Comparison of ENCODE assay signal across 1 cellular context in the genomic region with DNA sequence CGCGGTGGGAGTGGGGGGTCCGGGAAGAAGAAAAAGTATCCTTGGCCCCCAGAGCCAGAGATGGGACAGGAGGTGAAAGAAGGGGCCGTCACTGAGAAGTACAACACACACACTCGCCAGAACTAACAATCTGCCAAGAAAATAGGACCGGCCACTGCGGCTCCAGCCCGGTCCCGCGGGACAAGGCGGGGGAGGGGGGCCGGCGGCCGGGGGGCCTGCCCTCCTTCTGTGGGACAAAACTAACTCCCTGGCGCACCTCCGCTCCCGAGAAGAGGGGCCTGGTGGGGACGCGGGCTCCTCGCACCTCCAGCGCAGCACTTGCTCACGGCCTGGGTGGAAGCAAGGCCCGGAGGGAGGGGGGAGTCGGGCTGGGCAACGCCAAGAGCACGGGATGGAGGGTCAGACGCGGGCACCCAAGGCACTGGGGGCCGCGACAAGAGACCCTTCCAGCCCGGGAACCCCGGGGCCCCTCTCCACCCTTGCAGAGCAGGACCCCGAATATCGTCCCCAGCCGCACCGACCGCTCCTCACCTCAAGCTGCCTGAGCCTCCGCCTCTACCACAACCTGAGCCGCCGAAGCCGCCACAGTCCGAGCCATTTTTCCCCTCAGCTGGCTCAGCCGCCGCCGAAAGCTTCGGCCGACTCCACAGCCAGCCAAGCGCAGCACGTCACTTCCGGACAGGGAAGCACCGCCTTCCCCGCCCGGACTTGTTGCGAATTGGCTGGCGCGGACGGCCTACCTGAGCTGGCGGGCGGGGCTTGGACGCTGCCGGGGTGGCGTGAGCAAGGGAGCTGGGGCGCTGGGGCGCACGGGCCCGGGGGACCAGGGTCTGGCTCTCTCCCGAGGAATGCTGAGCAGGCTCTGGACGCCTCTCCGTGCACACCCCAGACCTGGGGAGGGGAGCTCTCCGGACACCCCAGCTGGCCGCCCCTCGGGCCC.
TF ChIP-seq lines count a peak whose summit lies in the region.

A gene with protein sequence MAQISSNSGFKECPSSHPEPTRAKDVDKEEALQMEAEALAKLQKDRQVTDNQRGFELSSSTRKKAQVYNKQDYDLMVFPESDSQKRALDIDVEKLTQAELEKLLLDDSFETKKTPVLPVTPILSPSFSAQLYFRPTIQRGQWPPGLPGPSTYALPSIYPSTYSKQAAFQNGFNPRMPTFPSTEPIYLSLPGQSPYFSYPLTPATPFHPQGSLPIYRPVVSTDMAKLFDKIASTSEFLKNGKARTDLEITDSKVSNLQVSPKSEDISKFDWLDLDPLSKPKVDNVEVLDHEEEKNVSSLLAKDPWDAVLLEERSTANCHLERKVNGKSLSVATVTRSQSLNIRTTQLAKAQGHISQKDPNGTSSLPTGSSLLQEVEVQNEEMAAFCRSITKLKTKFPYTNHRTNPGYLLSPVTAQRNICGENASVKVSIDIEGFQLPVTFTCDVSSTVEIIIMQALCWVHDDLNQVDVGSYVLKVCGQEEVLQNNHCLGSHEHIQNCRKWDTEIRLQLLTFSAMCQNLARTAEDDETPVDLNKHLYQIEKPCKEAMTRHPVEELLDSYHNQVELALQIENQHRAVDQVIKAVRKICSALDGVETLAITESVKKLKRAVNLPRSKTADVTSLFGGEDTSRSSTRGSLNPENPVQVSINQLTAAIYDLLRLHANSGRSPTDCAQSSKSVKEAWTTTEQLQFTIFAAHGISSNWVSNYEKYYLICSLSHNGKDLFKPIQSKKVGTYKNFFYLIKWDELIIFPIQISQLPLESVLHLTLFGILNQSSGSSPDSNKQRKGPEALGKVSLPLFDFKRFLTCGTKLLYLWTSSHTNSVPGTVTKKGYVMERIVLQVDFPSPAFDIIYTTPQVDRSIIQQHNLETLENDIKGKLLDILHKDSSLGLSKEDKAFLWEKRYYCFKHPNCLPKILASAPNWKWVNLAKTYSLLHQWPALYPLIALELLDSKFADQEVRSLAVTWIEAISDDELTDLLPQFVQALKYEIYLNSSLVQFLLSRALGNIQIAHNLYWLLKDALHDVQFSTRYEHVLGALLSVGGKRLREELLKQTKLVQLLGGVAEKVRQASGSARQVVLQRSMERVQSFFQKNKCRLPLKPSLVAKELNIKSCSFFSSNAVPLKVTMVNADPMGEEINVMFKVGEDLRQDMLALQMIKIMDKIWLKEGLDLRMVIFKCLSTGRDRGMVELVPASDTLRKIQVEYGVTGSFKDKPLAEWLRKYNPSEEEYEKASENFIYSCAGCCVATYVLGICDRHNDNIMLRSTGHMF (N-terminal part only) (minus strand): TSS at position 670 of the 940 bp plus-strand sequence. CDS start 38,245 bp downstream, outside the sequence.

TF ChIP-seq in HepG2, 621 proteins besides CTCF, POLR2A, EP300 and RAD21 (continues in another document):
- TF ChIP-seq CAMTA2 (CRISPR knock-in tag; IDR thresholded peaks at IDR 0.05; ENCODE audit: borderline replicate concordance): 0 out of 2 replicates have a peak, but pooled peaks have one; percentile 37
- TF ChIP-seq SNAPC2 (CRISPR knock-in tag; IDR thresholded peaks at IDR 0.05): peak; percentile 77
- 0 out of 2 replicates have a peak, but pooled peaks have one; percentile 39 for TF ChIP-seq ZNF235 (CRISPR knock-in tag; IDR thresholded peaks at IDR 0.05; ENCODE audit: borderline replicate concordance)
- TF ChIP-seq, protein P1, sequence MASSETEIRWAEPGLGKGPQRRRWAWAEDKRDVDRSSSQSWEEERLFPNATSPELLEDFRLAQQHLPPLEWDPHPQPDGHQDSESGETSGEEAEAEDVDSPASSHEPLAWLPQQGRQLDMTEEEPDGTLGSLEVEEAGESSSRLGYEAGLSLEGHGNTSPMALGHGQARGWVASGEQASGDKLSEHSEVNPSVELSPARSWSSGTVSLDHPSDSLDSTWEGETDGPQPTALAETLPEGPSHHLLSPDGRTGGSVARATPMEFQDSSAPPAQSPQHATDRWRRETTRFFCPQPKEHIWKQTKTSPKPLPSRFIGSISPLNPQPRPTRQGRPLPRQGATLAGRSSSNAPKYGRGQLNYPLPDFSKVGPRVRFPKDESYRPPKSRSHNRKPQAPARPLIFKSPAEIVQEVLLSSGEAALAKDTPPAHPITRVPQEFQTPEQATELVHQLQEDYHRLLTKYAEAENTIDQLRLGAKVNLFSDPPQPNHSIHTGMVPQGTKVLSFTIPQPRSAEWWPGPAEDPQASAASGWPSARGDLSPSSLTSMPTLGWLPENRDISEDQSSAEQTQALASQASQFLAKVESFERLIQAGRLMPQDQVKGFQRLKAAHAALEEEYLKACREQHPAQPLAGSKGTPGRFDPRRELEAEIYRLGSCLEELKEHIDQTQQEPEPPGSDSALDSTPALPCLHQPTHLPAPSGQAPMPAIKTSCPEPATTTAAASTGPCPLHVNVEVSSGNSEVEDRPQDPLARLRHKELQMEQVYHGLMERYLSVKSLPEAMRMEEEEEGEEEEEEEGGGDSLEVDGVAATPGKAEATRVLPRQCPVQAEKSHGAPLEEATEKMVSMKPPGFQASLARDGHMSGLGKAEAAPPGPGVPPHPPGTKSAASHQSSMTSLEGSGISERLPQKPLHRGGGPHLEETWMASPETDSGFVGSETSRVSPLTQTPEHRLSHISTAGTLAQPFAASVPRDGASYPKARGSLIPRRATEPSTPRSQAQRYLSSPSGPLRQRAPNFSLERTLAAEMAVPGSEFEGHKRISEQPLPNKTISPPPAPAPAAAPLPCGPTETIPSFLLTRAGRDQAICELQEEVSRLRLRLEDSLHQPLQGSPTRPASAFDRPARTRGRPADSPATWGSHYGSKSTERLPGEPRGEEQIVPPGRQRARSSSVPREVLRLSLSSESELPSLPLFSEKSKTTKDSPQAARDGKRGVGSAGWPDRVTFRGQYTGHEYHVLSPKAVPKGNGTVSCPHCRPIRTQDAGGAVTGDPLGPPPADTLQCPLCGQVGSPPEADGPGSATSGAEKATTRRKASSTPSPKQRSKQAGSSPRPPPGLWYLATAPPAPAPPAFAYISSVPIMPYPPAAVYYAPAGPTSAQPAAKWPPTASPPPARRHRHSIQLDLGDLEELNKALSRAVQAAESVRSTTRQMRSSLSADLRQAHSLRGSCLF (CRISPR knock-in tag; IDR thresholded peaks at IDR 0.05; ENCODE audit: borderline replicate concordance): no peak
- TF ChIP-seq ZNF251 (CRISPR knock-in tag; IDR thresholded peaks at IDR 0.05): no peak
- TF ChIP-seq PHF21A (CRISPR knock-in tag; IDR thresholded peaks at IDR 0.05): no peak
- 0 out of 2 replicates have a peak, but pooled peaks have one; percentile 44 for TF ChIP-seq ZNF205 (CRISPR knock-in tag; IDR thresholded peaks at IDR 0.05)
- no peak for TF ChIP-seq ZNF75D (CRISPR knock-in tag; IDR thresholded peaks at IDR 0.05; ENCODE audit: borderline replicate concordance)
- no peak for TF ChIP-seq ZNF570 (CRISPR knock-in tag; IDR thresholded peaks at IDR 0.05; ENCODE audit: borderline replicate concordance)
- no peak for TF ChIP-seq ZNF713 (CRISPR knock-in tag; IDR thresholded peaks at IDR 0.05)
- TF ChIP-seq EHMT2 (IDR thresholded peaks at IDR 0.05; ENCODE audit: borderline replicate concordance, low read depth, low read length): no peak
- TF ChIP-seq ERF (CRISPR knock-in tag; IDR thresholded peaks at IDR 0.05): peak; percentile 73; the same call in 1 of the 2 replicates
- no peak for TF ChIP-seq JARID2 (CRISPR knock-in tag; IDR thresholded peaks at IDR 0.05; ENCODE audit: insufficient replicate concordance)
- TF ChIP-seq HDAC1 (CRISPR knock-in tag; IDR thresholded peaks at IDR 0.05): peak; percentile 63
- TF ChIP-seq KLF6 (CRISPR knock-in tag; IDR thresholded peaks at IDR 0.05): no peak
- TF ChIP-seq, protein P2, sequence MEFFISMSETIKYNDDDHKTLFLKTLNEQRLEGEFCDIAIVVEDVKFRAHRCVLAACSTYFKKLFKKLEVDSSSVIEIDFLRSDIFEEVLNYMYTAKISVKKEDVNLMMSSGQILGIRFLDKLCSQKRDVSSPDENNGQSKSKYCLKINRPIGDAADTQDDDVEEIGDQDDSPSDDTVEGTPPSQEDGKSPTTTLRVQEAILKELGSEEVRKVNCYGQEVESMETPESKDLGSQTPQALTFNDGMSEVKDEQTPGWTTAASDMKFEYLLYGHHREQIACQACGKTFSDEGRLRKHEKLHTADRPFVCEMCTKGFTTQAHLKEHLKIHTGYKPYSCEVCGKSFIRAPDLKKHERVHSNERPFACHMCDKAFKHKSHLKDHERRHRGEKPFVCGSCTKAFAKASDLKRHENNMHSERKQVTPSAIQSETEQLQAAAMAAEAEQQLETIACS (CRISPR knock-in tag; IDR thresholded peaks at IDR 0.05): no peak
- TF ChIP-seq, protein P3, sequence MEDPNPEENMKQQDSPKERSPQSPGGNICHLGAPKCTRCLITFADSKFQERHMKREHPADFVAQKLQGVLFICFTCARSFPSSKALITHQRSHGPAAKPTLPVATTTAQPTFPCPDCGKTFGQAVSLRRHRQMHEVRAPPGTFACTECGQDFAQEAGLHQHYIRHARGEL (CRISPR knock-in tag; IDR thresholded peaks at IDR 0.05): no peak
- TF ChIP-seq PCBP2 (optimal IDR thresholded peaks at IDR 0.05; ENCODE audit: low read depth, low read length, poor library complexity, severe bottlenecking): no peak
- TF ChIP-seq, protein P4, sequence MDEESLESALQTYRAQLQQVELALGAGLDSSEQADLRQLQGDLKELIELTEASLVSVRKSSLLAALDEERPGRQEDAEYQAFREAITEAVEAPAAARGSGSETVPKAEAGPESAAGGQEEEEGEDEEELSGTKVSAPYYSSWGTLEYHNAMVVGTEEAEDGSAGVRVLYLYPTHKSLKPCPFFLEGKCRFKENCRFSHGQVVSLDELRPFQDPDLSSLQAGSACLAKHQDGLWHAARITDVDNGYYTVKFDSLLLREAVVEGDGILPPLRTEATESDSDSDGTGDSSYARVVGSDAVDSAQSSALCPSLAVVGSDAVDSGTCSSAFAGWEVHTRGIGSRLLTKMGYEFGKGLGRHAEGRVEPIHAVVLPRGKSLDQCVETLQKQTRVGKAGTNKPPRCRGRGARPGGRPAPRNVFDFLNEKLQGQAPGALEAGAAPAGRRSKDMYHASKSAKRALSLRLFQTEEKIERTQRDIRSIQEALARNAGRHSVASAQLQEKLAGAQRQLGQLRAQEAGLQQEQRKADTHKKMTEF (CRISPR knock-in tag; IDR thresholded peaks at IDR 0.05): peak; percentile 81; the same call in 1 of the 2 replicates
- peak; percentile 80 for TF ChIP-seq GATAD1 (CRISPR knock-in tag; IDR thresholded peaks at IDR 0.05)
- peak; percentile 55; the same call in 1 of the 2 replicates for TF ChIP-seq EEA1 (CRISPR knock-in tag; IDR thresholded peaks at IDR 0.05; ENCODE audit: borderline replicate concordance)
- 0 out of 2 replicates have a peak, but pooled peaks have one; percentile 3 for TF ChIP-seq GTF3A (CRISPR knock-in tag; conservative IDR thresholded peaks at IDR 0.05)
- TF ChIP-seq SMYD3 (CRISPR knock-in tag; IDR thresholded peaks at IDR 0.05): no peak; the same call in 1 of the 2 replicates
- no peak for TF ChIP-seq RFXAP (CRISPR knock-in tag; IDR thresholded peaks at IDR 0.05; ENCODE audit: borderline replicate concordance)
- TF ChIP-seq HDAC6 (IDR thresholded peaks at IDR 0.05; ENCODE audit: low read depth, low read length): no peak
- TF ChIP-seq SIN3B (IDR thresholded peaks at IDR 0.05; ENCODE audit: low read length): no peak
- peak; percentile 18; the same call in 1 of the 2 replicates for TF ChIP-seq NAIF1 (CRISPR knock-in tag; IDR thresholded peaks at IDR 0.05; ENCODE audit: borderline replicate concordance)
- TF ChIP-seq, protein P5, sequence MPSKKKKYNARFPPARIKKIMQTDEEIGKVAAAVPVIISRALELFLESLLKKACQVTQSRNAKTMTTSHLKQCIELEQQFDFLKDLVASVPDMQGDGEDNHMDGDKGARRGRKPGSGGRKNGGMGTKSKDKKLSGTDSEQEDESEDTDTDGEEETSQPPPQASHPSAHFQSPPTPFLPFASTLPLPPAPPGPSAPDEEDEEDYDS (CRISPR knock-in tag; IDR thresholded peaks at IDR 0.05): peak; percentile 88
- peak; percentile 72; the same call in 1 of the 2 replicates for TF ChIP-seq ZNF749 (CRISPR knock-in tag; IDR thresholded peaks at IDR 0.05; ENCODE audit: borderline replicate concordance)
- TF ChIP-seq, protein P6, sequence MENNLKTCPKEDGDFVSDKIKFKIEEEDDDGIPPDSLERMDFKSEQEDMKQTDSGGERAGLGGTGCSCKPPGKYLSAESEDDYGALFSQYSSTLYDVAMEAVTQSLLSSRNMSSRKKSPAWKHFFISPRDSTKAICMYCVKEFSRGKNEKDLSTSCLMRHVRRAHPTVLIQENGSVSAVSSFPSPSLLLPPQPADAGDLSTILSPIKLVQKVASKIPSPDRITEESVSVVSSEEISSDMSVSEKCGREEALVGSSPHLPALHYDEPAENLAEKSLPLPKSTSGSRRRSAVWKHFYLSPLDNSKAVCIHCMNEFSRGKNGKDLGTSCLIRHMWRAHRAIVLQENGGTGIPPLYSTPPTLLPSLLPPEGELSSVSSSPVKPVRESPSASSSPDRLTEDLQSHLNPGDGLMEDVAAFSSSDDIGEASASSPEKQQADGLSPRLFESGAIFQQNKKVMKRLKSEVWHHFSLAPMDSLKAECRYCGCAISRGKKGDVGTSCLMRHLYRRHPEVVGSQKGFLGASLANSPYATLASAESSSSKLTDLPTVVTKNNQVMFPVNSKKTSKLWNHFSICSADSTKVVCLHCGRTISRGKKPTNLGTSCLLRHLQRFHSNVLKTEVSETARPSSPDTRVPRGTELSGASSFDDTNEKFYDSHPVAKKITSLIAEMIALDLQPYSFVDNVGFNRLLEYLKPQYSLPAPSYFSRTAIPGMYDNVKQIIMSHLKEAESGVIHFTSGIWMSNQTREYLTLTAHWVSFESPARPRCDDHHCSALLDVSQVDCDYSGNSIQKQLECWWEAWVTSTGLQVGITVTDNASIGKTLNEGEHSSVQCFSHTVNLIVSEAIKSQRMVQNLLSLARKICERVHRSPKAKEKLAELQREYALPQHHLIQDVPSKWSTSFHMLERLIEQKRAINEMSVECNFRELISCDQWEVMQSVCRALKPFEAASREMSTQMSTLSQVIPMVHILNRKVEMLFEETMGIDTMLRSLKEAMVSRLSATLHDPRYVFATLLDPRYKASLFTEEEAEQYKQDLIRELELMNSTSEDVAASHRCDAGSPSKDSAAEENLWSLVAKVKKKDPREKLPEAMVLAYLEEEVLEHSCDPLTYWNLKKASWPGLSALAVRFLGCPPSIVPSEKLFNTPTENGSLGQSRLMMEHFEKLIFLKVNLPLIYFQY (CRISPR knock-in tag; IDR thresholded peaks at IDR 0.05; ENCODE audit: borderline replicate concordance): peak; percentile 36; the same call in 1 of the 2 replicates
- peak; percentile 79 for TF ChIP-seq GABPA (IDR thresholded peaks at IDR 0.05; ENCODE audit: low read depth, low read length)
- TF ChIP-seq GABPA (CRISPR knock-in tag; IDR thresholded peaks at IDR 0.05; ENCODE audit: low read depth): peak; percentile 92
- peak; percentile 92 for TF ChIP-seq SP4 (CRISPR knock-in tag; IDR thresholded peaks at IDR 0.05)
- no peak for TF ChIP-seq MED13 (CRISPR knock-in tag; IDR thresholded peaks at IDR 0.05)
- TF ChIP-seq SPEN (CRISPR knock-in tag; IDR thresholded peaks at IDR 0.05; ENCODE audit: low read depth): peak; percentile 60; the same call in 1 of the 2 replicates
- peak; percentile 45; the same call in 1 of the 2 replicates for TF ChIP-seq MIER3 (CRISPR knock-in tag; IDR thresholded peaks at IDR 0.05; ENCODE audit: borderline replicate concordance)
- peak; percentile 79 for TF ChIP-seq ZNF138 (CRISPR knock-in tag; IDR thresholded peaks at IDR 0.05; ENCODE audit: low read depth)
- no peak for TF ChIP-seq RORA (CRISPR knock-in tag; IDR thresholded peaks at IDR 0.05)
